ENCODE assay signal across 1 cellular context in the genomic region with DNA sequence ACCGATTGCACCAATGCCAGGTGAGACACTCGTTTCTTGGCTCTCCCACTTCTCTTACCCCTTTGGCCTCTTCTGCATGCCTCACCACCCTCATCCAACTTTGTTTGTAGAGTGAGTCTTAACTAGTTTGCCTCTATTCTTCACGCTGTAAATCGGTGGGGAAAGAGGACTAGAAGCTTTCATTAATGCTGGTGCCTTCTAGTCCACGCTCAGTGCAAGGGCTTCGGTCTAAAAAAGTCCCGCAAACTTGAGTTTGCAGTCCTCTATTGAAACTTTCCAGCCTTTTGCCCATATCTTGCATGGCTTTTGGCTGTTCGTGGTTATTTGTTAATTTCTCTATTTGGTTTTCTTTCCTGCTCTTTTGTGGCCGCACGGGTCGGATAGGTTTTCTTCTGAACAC.
TF ChIP-seq lines count a peak whose summit lies in the region.

No MANE protein-coding gene starts in this region.

TF ChIP-seq in WTC11, 78 proteins besides CTCF, POLR2A, EP300 and RAD21 (continued from another document):
- no peak for TF ChIP-seq ZNF396 (CRISPR knock-in tag; IDR thresholded peaks at IDR 0.05; ENCODE audit: borderline replicate concordance)
TF ChIP-seq in WTC11: peak in this region for 0.
